1 cellular context compared by ENCODE assay signal in the genomic region with DNA sequence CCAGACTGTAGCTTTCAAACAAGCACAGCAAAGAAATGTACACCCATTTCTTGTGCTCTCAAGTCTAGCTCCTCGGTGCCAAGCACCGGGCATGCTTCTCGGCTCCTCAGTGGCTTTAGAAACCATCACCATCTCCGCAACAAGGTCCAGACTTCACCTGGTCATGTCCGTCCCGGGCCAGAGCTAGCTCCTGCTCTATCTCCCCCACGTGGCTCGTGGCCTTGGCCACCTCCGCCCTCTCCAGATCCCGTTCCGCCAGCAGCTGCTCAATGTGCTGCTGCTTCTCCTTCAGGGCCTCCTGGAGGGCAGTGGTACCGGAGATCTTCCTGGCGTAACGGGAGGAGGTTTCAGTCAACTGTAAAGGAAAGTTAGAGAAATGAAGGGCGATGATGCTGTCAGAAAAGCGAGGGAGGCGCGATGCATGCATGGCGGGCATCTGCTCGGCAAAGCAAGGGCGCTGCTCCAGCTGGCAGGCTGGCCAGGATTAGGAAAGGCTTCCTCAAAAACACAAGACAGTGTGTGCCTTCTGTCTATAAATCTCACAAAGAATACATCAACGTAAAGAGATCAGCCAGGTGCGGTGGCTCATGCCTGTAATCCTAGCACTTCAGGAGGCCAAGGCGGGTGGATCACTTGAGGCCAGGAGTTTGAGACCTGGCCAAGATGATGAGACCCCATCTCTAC.
TF ChIP-seq lines count a peak whose summit lies in the region.

No MANE protein-coding gene starts in this region.

TF ChIP-seq in SK-N-SH, 30 proteins besides CTCF, POLR2A, EP300 and RAD21 (continued from another document):
- TF ChIP-seq, protein P1, sequence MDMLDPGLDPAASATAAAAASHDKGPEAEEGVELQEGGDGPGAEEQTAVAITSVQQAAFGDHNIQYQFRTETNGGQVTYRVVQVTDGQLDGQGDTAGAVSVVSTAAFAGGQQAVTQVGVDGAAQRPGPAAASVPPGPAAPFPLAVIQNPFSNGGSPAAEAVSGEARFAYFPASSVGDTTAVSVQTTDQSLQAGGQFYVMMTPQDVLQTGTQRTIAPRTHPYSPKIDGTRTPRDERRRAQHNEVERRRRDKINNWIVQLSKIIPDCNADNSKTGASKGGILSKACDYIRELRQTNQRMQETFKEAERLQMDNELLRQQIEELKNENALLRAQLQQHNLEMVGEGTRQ (IDR thresholded peaks at IDR 0.05; ENCODE audit: borderline replicate concordance, low read depth, low read length): no peak
- TF ChIP-seq RXRA (IDR thresholded peaks at IDR 0.05; ENCODE audit: borderline replicate concordance, low read depth) (no peak), ELF1 (IDR thresholded peaks at IDR 0.05) (no peak), TCF12 (IDR thresholded peaks at IDR 0.05) (no peak), RFX5 (IDR thresholded peaks at IDR 0.05; ENCODE audit: low read length) (no peak), FOSL2 (IDR thresholded peaks at IDR 0.05; ENCODE audit: borderline replicate concordance, low read depth) (no peak)
- TF ChIP-seq, protein P2, sequence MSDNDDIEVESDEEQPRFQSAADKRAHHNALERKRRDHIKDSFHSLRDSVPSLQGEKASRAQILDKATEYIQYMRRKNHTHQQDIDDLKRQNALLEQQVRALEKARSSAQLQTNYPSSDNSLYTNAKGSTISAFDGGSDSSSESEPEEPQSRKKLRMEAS (IDR thresholded peaks at IDR 0.05; ENCODE audit: low read depth): no peak
- TF ChIP-seq, protein P3, sequence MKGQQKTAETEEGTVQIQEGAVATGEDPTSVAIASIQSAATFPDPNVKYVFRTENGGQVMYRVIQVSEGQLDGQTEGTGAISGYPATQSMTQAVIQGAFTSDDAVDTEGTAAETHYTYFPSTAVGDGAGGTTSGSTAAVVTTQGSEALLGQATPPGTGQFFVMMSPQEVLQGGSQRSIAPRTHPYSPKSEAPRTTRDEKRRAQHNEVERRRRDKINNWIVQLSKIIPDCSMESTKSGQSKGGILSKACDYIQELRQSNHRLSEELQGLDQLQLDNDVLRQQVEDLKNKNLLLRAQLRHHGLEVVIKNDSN (IDR thresholded peaks at IDR 0.05; ENCODE audit: borderline replicate concordance, low read depth): no peak
- TF ChIP-seq, protein P4, sequence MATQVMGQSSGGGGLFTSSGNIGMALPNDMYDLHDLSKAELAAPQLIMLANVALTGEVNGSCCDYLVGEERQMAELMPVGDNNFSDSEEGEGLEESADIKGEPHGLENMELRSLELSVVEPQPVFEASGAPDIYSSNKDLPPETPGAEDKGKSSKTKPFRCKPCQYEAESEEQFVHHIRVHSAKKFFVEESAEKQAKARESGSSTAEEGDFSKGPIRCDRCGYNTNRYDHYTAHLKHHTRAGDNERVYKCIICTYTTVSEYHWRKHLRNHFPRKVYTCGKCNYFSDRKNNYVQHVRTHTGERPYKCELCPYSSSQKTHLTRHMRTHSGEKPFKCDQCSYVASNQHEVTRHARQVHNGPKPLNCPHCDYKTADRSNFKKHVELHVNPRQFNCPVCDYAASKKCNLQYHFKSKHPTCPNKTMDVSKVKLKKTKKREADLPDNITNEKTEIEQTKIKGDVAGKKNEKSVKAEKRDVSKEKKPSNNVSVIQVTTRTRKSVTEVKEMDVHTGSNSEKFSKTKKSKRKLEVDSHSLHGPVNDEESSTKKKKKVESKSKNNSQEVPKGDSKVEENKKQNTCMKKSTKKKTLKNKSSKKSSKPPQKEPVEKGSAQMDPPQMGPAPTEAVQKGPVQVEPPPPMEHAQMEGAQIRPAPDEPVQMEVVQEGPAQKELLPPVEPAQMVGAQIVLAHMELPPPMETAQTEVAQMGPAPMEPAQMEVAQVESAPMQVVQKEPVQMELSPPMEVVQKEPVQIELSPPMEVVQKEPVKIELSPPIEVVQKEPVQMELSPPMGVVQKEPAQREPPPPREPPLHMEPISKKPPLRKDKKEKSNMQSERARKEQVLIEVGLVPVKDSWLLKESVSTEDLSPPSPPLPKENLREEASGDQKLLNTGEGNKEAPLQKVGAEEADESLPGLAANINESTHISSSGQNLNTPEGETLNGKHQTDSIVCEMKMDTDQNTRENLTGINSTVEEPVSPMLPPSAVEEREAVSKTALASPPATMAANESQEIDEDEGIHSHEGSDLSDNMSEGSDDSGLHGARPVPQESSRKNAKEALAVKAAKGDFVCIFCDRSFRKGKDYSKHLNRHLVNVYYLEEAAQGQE (IDR thresholded peaks at IDR 0.05; ENCODE audit: low read depth, low read length): no peak
